In genomic region chr3:11116336-11117059, GRCh38 we compare ENCODE assay signal across 17 cellular contexts. TPM values are rescaled to one million over a fixed set of nuclear protein-coding genes. Genes with fewer than 3 reads are reported as not detected.
DNase-seq lines count a peak whose midpoint lies in the region; ATAC-seq, FAIRE-seq and TF ChIP-seq lines count a peak whose summit lies in the region.
"Had no signal": no experiment of that assay in that cellular context is flagged by ENCODE, and none has a peak within 500 bp of the region (broad histone marks: within the 10 kb centered on the region; RNA-seq: fewer than 3 reads in every experiment).

No MANE protein-coding gene starts in this region.

- DNase-seq in GM23248 = no peak
- no peak for DNase-seq in HTR-8/SVneo (ENCODE audit: insufficient read length, low spot score)
- DNase-seq in astrocyte of the spinal cord (ENCODE audit: low read depth, low spot score) = peak; percentile 22
- peak; percentile 12 for DNase-seq in occipital lobe (lab: John Stamatoyannopoulos, UW)
- DNase-seq in GM13977 (ENCODE audit: low spot score) = no peak
- DNase-seq: CD4-positive, CD25-positive, alpha-beta regulatory T cell; Kasumi-1; NCI-H1417; NCI-H187; NCI-H446; NCI-H526; OCI-M1; SHP77 had no signal

- H3K4me3 ChIP-seq in GM23248 (no peak overlapping the region), astrocyte of the spinal cord (ENCODE audit: low read depth, low read length) (no peak overlapping the region)
- H3K4me3 ChIP-seq: GM12878 had no signal

- H3K79me2 ChIP-seq in GM23248 (ENCODE audit: insufficient read depth) = no peaks in the 10 kb centered on the region

- no peak overlapping the region for H3K27ac ChIP-seq in GM23248

- ATAC-seq in HG02884 (IDR thresholded peaks at IDR 0.05; ENCODE audit: unreplicated experiment) (no peak), HG03135 (IDR thresholded peaks at IDR 0.05; ENCODE audit: unreplicated experiment) (no peak)
- ATAC-seq: GM12878 had no signal

- H3K4me1 ChIP-seq in GM23248 (ENCODE audit: insufficient read depth) = peaks cover 22% of the 10 kb centered on the region

- no peaks in the 10 kb centered on the region for H3K9me3 ChIP-seq in GM23248 (ENCODE audit: low read depth)

- peaks cover 9% of the 10 kb centered on the region for H3F3A ChIP-seq in GM23248 (ENCODE audit: insufficient read depth)

- H3K9me2 ChIP-seq in GM23248 (ENCODE audit: insufficient read depth) = no peaks in the 10 kb centered on the region

- no peak overlapping the region for H2AFZ ChIP-seq in GM23248

- peak; percentile 28 for FAIRE-seq in HTR-8/SVneo (lab: Jason Lieb, UNC)
- FAIRE-seq: GM12878, H54 had no signal

- in situ Hi-C loops in GM23248 (cut with MboI) = no loop called here
- in situ Hi-C loops in astrocyte of the spinal cord (cut with HindIII; ENCODE audit: low sequenced_read_pairs) = no loop called here
- in situ Hi-C loops in GM13977 (cut with MboI; ENCODE audit: low pct_unique_long_range_greater_than_20kb, low sequenced_read_pairs, unreplicated experiment) = no loop called here

- no peaks in the 10 kb centered on the region for H4K20me1 ChIP-seq in GM23248 (ENCODE audit: insufficient read depth)

- no peaks in the 10 kb centered on the region for H3K27me3 ChIP-seq in GM23248 (replicated peaks; ENCODE audit: insufficient read depth)

- H3K4me2 ChIP-seq in GM23248 (ENCODE audit: unreplicated experiment) = peak overlapping the region; percentile 34

- no peaks in the 10 kb centered on the region for H3K36me3 ChIP-seq in GM23248 (ENCODE audit: low read depth)

- 80 to 81% methylated on average over 8 of the region's 8 CpGs for WGBS in GM23248 (ENCODE audit: low coverage in 1 of 2, low lambda C conversion rate in 2 of 2, missing lambda C conversion rate in 2 of 2), 2 experiments

- no peak overlapping the region for H3K9ac ChIP-seq in GM23248

- TF ChIP-seq CTCF in astrocyte of the spinal cord (IDR thresholded peaks at IDR 0.05; ENCODE audit: low read depth, low read length) (no peak), GM13977 (IDR thresholded peaks at IDR 0.05; ENCODE audit: extremely low read depth, insufficient read depth, missing control alignments) (no peak)

RNA-seq across cellular contexts. Expression of gene HRH1, which starts 37.8 kb away (rescaled TPM):
- total RNA-seq in GM23248 (2014; rRNA removed; shearing (Covaris generic)) = 9.0 and 9.1 TPM in 2 replicates
- 7.1 and 8.1 TPM in 2 replicates for polyA plus RNA-seq in GM23248 (2016; fragmentation: Nextera tagmentation; extraction: Ambion mirVana)
- 1.7 TPM for total RNA-seq in occipital lobe
- total RNA-seq: GM12878 had no signal
- polyA plus RNA-seq: GM12878 had no signal

Comparison
In these comparisons a context has a peak if more than half of its experiments do, and no peak if none do; other contexts are left out.
1. DNase-seq: peak in astrocyte of the spinal cord (single experiment) and occipital lobe (single experiment); none in GM23248 (single experiment), HTR-8/SVneo (single experiment) and GM13977 (single experiment).